Comparison of ENCODE assay signal across 2 cellular contexts in the genomic region with DNA sequence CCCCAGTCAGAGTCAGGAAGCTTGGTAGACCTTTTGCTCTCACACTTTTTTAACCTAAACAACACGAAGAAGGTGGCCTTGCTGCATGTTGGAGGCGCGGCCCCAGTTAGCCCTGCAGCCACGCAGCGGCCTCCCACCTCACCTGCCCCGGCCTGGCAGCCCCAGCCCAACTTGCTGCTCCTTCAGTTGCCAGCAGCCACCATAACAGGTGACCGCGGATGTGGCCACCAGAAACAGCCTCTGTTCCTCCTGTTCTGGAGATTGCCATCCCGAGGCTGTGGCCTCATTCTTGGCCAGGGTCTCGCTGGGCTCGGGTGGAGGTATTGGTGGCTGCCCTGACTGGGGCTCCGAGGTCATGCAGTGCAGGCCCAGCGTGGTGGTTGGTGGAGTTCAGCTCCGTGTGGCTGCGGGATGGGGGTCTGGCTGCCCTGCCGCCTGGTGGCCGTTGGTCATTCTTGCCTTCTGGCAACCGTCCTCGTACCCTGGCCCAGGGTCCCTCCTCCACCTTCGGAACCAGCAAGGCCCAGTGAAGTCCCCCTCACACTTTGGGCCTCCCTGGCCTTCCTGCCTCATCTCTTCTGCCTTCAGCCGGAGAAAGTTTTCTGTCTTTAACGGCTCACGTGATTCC.
TF ChIP-seq lines count a peak whose summit lies in the region.

No MANE protein-coding gene starts in this region.

TF ChIP-seq in GM23338, 12 proteins besides CTCF, POLR2A, EP300 and RAD21:
- no peak for TF ChIP-seq EZH2 (IDR thresholded peaks at IDR 0.05; ENCODE audit: low read depth, unreplicated experiment)
- TF ChIP-seq NANOG (IDR thresholded peaks at IDR 0.05; ENCODE audit: borderline replicate concordance): no peak
- TF ChIP-seq JUNB (IDR thresholded peaks at IDR 0.05; ENCODE audit: unreplicated experiment): no peak
- TF ChIP-seq ZNF114 (CRISPR knock-in tag; IDR thresholded peaks at IDR 0.05): no peak
- no peak for TF ChIP-seq ZNF331 (CRISPR knock-in tag; IDR thresholded peaks at IDR 0.05; ENCODE audit: low read depth)
- TF ChIP-seq, protein P1, sequence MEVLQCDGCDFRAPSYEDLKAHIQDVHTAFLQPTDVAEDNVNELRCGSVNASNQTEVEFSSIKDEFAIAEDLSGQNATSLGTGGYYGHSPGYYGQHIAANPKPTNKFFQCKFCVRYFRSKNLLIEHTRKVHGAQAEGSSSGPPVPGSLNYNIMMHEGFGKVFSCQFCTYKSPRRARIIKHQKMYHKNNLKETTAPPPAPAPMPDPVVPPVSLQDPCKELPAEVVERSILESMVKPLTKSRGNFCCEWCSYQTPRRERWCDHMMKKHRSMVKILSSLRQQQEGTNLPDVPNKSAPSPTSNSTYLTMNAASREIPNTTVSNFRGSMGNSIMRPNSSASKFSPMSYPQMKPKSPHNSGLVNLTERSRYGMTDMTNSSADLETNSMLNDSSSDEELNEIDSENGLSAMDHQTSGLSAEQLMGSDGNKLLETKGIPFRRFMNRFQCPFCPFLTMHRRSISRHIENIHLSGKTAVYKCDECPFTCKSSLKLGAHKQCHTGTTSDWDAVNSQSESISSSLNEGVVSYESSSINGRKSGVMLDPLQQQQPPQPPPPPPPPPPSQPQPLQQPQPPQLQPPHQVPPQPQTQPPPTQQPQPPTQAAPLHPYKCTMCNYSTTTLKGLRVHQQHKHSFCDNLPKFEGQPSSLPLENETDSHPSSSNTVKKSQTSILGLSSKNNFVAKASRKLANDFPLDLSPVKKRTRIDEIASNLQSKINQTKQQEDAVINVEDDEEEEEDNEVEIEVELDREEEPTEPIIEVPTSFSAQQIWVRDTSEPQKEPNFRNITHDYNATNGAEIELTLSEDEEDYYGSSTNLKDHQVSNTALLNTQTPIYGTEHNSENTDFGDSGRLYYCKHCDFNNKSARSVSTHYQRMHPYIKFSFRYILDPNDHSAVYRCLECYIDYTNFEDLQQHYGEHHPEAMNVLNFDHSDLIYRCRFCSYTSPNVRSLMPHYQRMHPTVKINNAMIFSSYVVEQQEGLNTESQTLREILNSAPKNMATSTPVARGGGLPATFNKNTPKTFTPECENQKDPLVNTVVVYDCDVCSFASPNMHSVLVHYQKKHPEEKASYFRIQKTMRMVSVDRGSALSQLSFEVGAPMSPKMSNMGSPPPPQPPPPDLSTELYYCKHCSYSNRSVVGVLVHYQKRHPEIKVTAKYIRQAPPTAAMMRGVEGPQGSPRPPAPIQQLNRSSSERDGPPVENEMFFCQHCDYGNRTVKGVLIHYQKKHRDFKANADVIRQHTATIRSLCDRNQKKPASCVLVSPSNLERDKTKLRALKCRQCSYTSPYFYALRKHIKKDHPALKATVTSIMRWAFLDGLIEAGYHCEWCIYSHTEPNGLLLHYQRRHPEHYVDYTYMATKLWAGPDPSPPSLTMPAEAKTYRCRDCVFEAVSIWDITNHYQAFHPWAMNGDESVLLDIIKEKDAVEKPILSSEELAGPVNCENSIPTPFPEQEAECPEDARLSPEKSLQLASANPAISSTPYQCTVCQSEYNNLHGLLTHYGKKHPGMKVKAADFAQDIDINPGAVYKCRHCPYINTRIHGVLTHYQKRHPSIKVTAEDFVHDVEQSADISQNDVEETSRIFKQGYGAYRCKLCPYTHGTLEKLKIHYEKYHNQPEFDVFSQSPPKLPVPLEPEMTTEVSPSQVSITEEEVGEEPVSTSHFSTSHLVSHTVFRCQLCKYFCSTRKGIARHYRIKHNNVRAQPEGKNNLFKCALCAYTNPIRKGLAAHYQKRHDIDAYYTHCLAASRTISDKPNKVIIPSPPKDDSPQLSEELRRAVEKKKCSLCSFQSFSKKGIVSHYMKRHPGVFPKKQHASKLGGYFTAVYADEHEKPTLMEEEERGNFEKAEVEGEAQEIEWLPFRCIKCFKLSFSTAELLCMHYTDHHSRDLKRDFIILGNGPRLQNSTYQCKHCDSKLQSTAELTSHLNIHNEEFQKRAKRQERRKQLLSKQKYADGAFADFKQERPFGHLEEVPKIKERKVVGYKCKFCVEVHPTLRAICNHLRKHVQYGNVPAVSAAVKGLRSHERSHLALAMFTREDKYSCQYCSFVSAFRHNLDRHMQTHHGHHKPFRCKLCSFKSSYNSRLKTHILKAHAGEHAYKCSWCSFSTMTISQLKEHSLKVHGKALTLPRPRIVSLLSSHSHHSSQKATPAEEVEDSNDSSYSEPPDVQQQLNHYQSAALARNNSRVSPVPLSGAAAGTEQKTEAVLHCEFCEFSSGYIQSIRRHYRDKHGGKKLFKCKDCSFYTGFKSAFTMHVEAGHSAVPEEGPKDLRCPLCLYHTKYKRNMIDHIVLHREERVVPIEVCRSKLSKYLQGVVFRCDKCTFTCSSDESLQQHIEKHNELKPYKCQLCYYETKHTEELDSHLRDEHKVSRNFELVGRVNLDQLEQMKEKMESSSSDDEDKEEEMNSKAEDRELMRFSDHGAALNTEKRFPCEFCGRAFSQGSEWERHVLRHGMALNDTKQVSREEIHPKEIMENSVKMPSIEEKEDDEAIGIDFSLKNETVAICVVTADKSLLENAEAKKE (CRISPR knock-in tag; IDR thresholded peaks at IDR 0.05): no peak

TF ChIP-seq in H1, 55 proteins besides CTCF, POLR2A, EP300 and RAD21:
- no peak for TF ChIP-seq RNF2 (IDR thresholded peaks at IDR 0.05; ENCODE audit: borderline replicate concordance, low read depth, low read length, missing control alignments, poor library complexity, severe bottlenecking)
- TF ChIP-seq GABPA (IDR thresholded peaks at IDR 0.05; ENCODE audit: borderline replicate concordance, insufficient read depth, low read length): no peak
- no peak for TF ChIP-seq RBBP5 (IDR thresholded peaks at IDR 0.05; ENCODE audit: borderline replicate concordance, low read depth, low read length)
- no peak for TF ChIP-seq ATF3 (IDR thresholded peaks at IDR 0.05; ENCODE audit: insufficient read depth, low read depth, low read length)
- no peak for TF ChIP-seq SP2 (IDR thresholded peaks at IDR 0.05; ENCODE audit: low read length)
- no peak for TF ChIP-seq RFX5 (IDR thresholded peaks at IDR 0.05; ENCODE audit: borderline replicate concordance, low read depth, low read length)
- no peak for TF ChIP-seq SUZ12 (IDR thresholded peaks at IDR 0.05; ENCODE audit: low read length)
- TF ChIP-seq CREB1 (IDR thresholded peaks at IDR 0.05): no peak
- no peak for TF ChIP-seq CHD1 (IDR thresholded peaks at IDR 0.05; ENCODE audit: low read depth, low read length)
- TF ChIP-seq EGR1 (IDR thresholded peaks at IDR 0.05; ENCODE audit: borderline replicate concordance, low read depth, low read length): no peak
